8 cellular contexts compared by ENCODE assay signal in genomic region chr16:86044241-86044671, GRCh38.
A peak's percentile ranks its signal among the peaks of the same experiment; 100 is the strongest.
DNase-seq lines count a peak whose midpoint lies in the region; ATAC-seq, FAIRE-seq and TF ChIP-seq lines count a peak whose summit lies in the region.

No MANE protein-coding gene starts in this region.

- no peak for FAIRE-seq in pancreas (lab: Jason Lieb, UNC)
- FAIRE-seq in frontal cortex (lab: Jason Lieb, UNC), result no peak

- TF ChIP-seq CTCF in HCT116 (IDR thresholded peaks at IDR 0.05 in 2 of 3, conservative IDR thresholded peaks at IDR 0.05 in 1 of 3; ENCODE audit: borderline replicate concordance in 1 of 3, insufficient read depth in 1 of 3, low read depth in 2 of 3, low read length in 2 of 3), result peak; percentile 66 to 97 (median 95)
- peak; percentile 65 for TF ChIP-seq CTCF in WI38 (IDR thresholded peaks at IDR 0.05; ENCODE audit: low read depth, low read length)
- TF ChIP-seq CTCF in esophagus squamous epithelium (IDR thresholded peaks at IDR 0.05), result peak in 4 of 6 experiments; percentile 21 to 48 (median 39)
- peak in 2 of 4 donors; percentile 23 to 34 for TF ChIP-seq CTCF in pancreas (IDR thresholded peaks at IDR 0.05)

- H3K9me3 ChIP-seq in HCT116 (ENCODE audit: control insufficient read depth in 1 of 2, insufficient read depth in 1 of 2, low read depth in 1 of 2, low read length in 2 of 2) (no peaks in the 10 kb centered on the region), esophagus squamous epithelium (no peaks in the 10 kb centered on the region), pancreas (no peaks in the 10 kb centered on the region)

- H2AFZ ChIP-seq in HCT116 (ENCODE audit: low read depth, low read length, poor library complexity, severe bottlenecking), result peak overlapping the region; percentile 93

- H3K4me3 ChIP-seq in HCT116 (replicated peaks in 1 of 2; ENCODE audit: low read depth in 1 of 2, low read length in 2 of 2) (no peak overlapping the region), WI38 (ENCODE audit: low read depth, low read length) (no peak overlapping the region), esophagus squamous epithelium (no peak overlapping the region), pancreas (no peak overlapping the region)

- H3K4me2 ChIP-seq in HCT116 (ENCODE audit: low read length), result no peak overlapping the region

- peak; percentile 68 for TF ChIP-seq RAD21 in HCT116 (IDR thresholded peaks at IDR 0.05; ENCODE audit: low read depth)

- CTCF ChIA-PET in HCT116 (lab: Charles Lee), result interaction anchor here (0.8 to 2.0 kb wide), 11 partner anchors 9 to 476 kb away, joined by 3 to 23 read pairs (median 4); no protein-coding TSS in a partner anchor

- RAD21 ChIA-PET in HCT116 (lab: Charles Lee; ENCODE audit: low non-redundant PET in 1 of 2, low total read pairs in 2 of 2, uncharacterized antibody in 2 of 2, unreplicated experiment in 2 of 2), result interaction anchor here (1.0 to 1.9 kb wide), 2 partner anchors 473 to 474 kb away, joined by 3 to 9 read pairs; no protein-coding TSS in a partner anchor

- DNase-seq in AML-193 (lab: John Stamatoyannopoulos, UW), result peak; percentile 1 to 25
- DNase-seq in HCT116 (ENCODE audit: low read depth, low spot score), result peak; percentile 57
- DNase-seq in esophagus squamous epithelium (lab: John Stamatoyannopoulos, UW), result no peak
- DNase-seq in pancreas, result no peak
- DNase-seq in NCI-H2107 (lab: John Stamatoyannopoulos, UW), result no peak
- DNase-seq in NCI-H2196 (lab: John Stamatoyannopoulos, UW; ENCODE audit: unreplicated experiment), result no peak
- DNase-seq in frontal cortex (ENCODE audit: low spot score in 2 of 2), result no peak

- POLR2A ChIA-PET in HCT116 (lab: Charles Lee), result no interaction called here

- no peak for TF ChIP-seq POLR2A in HCT116 (IDR thresholded peaks at IDR 0.05; ENCODE audit: borderline replicate concordance, extremely low read depth, insufficient read depth, insufficient read length)
- no peak for TF ChIP-seq POLR2A in esophagus squamous epithelium (IDR thresholded peaks at IDR 0.05)

- H3K4me1 ChIP-seq in HCT116 (ENCODE audit: control insufficient read depth in 1 of 2, insufficient read depth in 2 of 2, low read length in 2 of 2), result peaks cover 0 to 3% of the 10 kb centered on the region in 2 experiments; a peak in 1 of 4 replicates
- H3K4me1 ChIP-seq in esophagus squamous epithelium, result no peaks in the 10 kb centered on the region
- H3K4me1 ChIP-seq in pancreas, result no peaks in the 10 kb centered on the region

- ATAC-seq in HCT116 (peak; percentile 93), pancreas (peak in 3 of 4 donors; percentile 35 to 56 (median 44))

- no peak overlapping the region for H3K9ac ChIP-seq in HCT116 (ENCODE audit: low read length)

- H3K9me2 ChIP-seq in HCT116 (ENCODE audit: insufficient read depth), result no peaks in the 10 kb centered on the region

- H4K20me1 ChIP-seq in HCT116 (ENCODE audit: insufficient read depth), result no peaks in the 10 kb centered on the region

- intact Hi-C loops in HCT116 (cut with micrococcal nuclease), result loop anchor here (1.0 kb wide), 1 partner anchor 476 kb away; no protein-coding TSS in a partner anchor
- intact Hi-C loops in esophagus squamous epithelium (cut with DNase I), result no loop called here
- intact Hi-C loops in pancreas (cut with DNase I), result no loop called here

- no TSS peak for BruUV-seq in HCT116 (replicated peaks; lab: Mats Ljungman, UMichigan)

- H3K27me3 ChIP-seq in HCT116 (ENCODE audit: insufficient read depth, low read length) (peaks cover 32% of the 10 kb centered on the region), esophagus squamous epithelium (peaks cover 0 to 55% (median 0%) of the 10 kb centered on the region in 4 donors), pancreas (peaks cover 0 to 6% (median 0%) of the 10 kb centered on the region in 4 donors)

- H3K36me3 ChIP-seq in HCT116 (ENCODE audit: control insufficient read depth in 1 of 2, insufficient read depth in 2 of 2, low read length in 2 of 2) (no peaks in the 10 kb centered on the region), esophagus squamous epithelium (no peaks in the 10 kb centered on the region), pancreas (no peaks in the 10 kb centered on the region)

- 43 to 50% methylated on average over 10 of the region's 11 CpGs for WGBS in esophagus squamous epithelium, 2 donors
- 34% methylated on average over 11 of the region's 11 CpGs for WGBS in pancreas, 2 donors

- H3K27ac ChIP-seq in HCT116 (ENCODE audit: low read depth, low read length) (no peak overlapping the region), esophagus squamous epithelium (no peak overlapping the region), pancreas (no peak overlapping the region)

- H3K79me2 ChIP-seq in HCT116 (ENCODE audit: insufficient read depth, low read length), result no peaks in the 10 kb centered on the region

TF ChIP-seq in HCT116, 20 proteins besides CTCF, POLR2A, EP300 and RAD21:
- TF ChIP-seq YY1 (IDR thresholded peaks at IDR 0.05; ENCODE audit: extremely low read depth, insufficient replicate concordance, low read depth, low read length) (peak; percentile 5), ZFX (IDR thresholded peaks at IDR 0.05) (no peak), SP1 (IDR thresholded peaks at IDR 0.05; ENCODE audit: low read depth) (no peak)
TF ChIP-seq in HCT116: peak in this region for 1.

Comparison
In these comparisons a context has a peak if more than half of its experiments do, and no peak if none do; other contexts are left out.
1. DNase-seq: peak in AML-193 (2 of 2) and HCT116 (single experiment); none in esophagus squamous epithelium (single experiment), pancreas (0 of 6), NCI-H2107 (single experiment), NCI-H2196 (single experiment) and frontal cortex (0 of 2).